Comparison of ENCODE assay signal across 27 cellular contexts in the genomic region with DNA sequence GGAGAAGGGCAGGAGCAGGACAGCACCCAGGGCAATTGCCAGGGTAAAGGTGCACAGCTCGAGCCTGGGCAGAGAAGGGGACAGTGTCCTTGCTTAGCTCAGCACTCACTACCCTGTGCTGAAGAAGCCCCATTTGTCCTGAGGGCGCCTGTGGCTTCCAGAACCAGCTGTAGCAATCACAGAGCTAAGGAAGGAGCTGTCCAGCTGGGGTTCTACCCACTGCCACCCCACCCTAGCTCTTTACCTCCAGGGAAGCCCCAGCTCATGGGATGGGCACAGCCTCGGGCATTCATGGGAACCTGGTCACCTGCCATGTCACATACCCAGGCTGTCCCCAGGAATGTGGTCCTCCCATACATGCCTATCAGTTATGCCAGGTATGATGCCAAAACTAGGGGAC. TPM values are rescaled to one million over a fixed set of nuclear protein-coding genes. Genes with fewer than 3 reads are reported as not detected.
"Had no signal": no experiment of that assay in that cellular context is flagged by ENCODE, and none has a peak within 500 bp of the region (broad histone marks: within the 10 kb centered on the region; RNA-seq: fewer than 3 reads in every experiment).

No MANE protein-coding gene starts in this region.

- DNase-seq: activated CD4-positive, alpha-beta T cell treated with anti-CD3 and anti-CD28 coated beads for 4 hours; activated CD8-positive, alpha-beta memory T cell treated with anti-CD3 and anti-CD28 coated beads, Interleukin-2, amount 50 U/mL, for 4 hours; activated CD8-positive, alpha-beta T cell treated with anti-CD3 and anti-CD28 coated beads for 36 hours; activated gamma-delta T cell treated with Interleukin-2 at 50 U/mL for 16 hours; activated naive CD4-positive, alpha-beta T cell treated with anti-CD3 and anti-CD28 coated beads, Interleukin-2, amount 50 U/mL, for 16 hours; activated T-cell treated with anti-CD3 and anti-CD28 coated beads, Interleukin-2, amount 50 U/mL, for 72 hours; central memory CD4-positive, alpha-beta T cell; KG1; NCI-H1092; NCI-H1417 treated with DMSO at 0.1 percent for 48 hours; NCI-H1694; NCI-H2029; NCI-H2107; NCI-H2171 treated with DMSO at 0.1 percent for 48 hours; NCI-H345; NCI-H510A; NCI-H526 treated with DMSO at 0.1 percent for 48 hours; NCI-H82; OCI-M1; SIG-M5; T-cell; T-helper 2 cell had no signal

- H3K27me3 Mint-ChIP-seq: activated CD8-positive, alpha-beta T cell treated with anti-CD3 and anti-CD28 coated beads for 36 hours; T-cell had no signal

- H3K9me3 Mint-ChIP-seq: activated CD8-positive, alpha-beta T cell treated with anti-CD3 and anti-CD28 coated beads for 36 hours; activated T-cell treated with anti-CD3 and anti-CD28 coated beads, Interleukin-2, amount 50 U/mL, for 72 hours; activated T-helper 2 cell treated with anti-CD3 and anti-CD28 coated beads, Interferon-gamma antibody, Interleukin-2, Interleukin-4, amounts not matched to agents 10 μg/mL and 5 μg/mL and 100 μg/mL, durations not matched to agents 14 hours and 24 hours and 36 hours; T-cell had no signal

- FAIRE-seq: bronchial epithelial cell had no signal

- H3K27ac Mint-ChIP-seq: activated CD8-positive, alpha-beta T cell treated with anti-CD3 and anti-CD28 coated beads for 36 hours; activated T-cell treated with anti-CD3 and anti-CD28 coated beads, Interleukin-2, amount 50 U/mL, for 72 hours; activated T-helper 2 cell treated with anti-CD3 and anti-CD28 coated beads, Interferon-gamma antibody, Interleukin-2, Interleukin-4, amounts not matched to agents 10 μg/mL and 5 μg/mL and 100 μg/mL, durations not matched to agents 14 hours and 24 hours and 36 hours had no signal

- ATAC-seq: activated CD4-positive, CD25-positive, alpha-beta regulatory T cell treated with anti-CD3 and anti-CD28 coated beads, Interleukin-2, amount 50 U/mL, for 24 hours; activated CD8-positive, alpha-beta T cell treated with anti-CD3 and anti-CD28 coated beads for 36 hours; activated T-cell treated with anti-CD3 and anti-CD28 coated beads, Interleukin-2, amount 50 U/mL, for 72 hours; T-cell had no signal

- H3K27ac ChIP-seq: SK-N-MC had no signal

- H3K4me3 Mint-ChIP-seq: activated CD8-positive, alpha-beta T cell treated with anti-CD3 and anti-CD28 coated beads for 36 hours; activated T-cell treated with anti-CD3 and anti-CD28 coated beads, Interleukin-2, amount 50 U/mL, for 72 hours; T-cell had no signal

- H3K4me3 ChIP-seq: SK-N-MC had no signal

RNA-seq across cellular contexts. Expression of gene DHH, which starts 10.2 kb away (rescaled TPM):
- total RNA-seq: activated T-helper 2 cell treated with anti-CD3 and anti-CD28 coated beads, Interferon-gamma antibody, Interleukin-2, Interleukin-4, amounts not matched to agents 10 μg/mL and 5 μg/mL and 100 μg/mL, durations not matched to agents 14 hours and 24 hours and 36 hours; bronchial epithelial cell; MCF 10A had no signal
